Comparison of ENCODE assay signal across 2 cellular contexts in genomic region chr10:95295031-95295755, GRCh38.
A peak's percentile ranks its signal among the peaks of the same experiment; 100 is the strongest.
TF ChIP-seq lines count a peak whose summit lies in the region.

No MANE protein-coding gene starts in this region.

TF ChIP-seq in GM12878, 131 proteins besides CTCF, POLR2A, EP300 and RAD21 (continued from another document and continues in another):
- peak; percentile 65; the same call in 1 of the 2 replicates for TF ChIP-seq IRF4 (IDR thresholded peaks at IDR 0.05; ENCODE audit: low read depth, low read length)
- no peak for TF ChIP-seq NR2C2 (IDR thresholded peaks at IDR 0.05; ENCODE audit: borderline replicate concordance, control insufficient read depth, insufficient read length, low read depth)
- peak; percentile 57; the same call in 1 of the 2 replicates for TF ChIP-seq ZSCAN29 (IDR thresholded peaks at IDR 0.05)
- 0 out of 2 replicates have a peak, but pooled peaks have one; percentile 37 for TF ChIP-seq RFX5 (IDR thresholded peaks at IDR 0.05; ENCODE audit: low read depth, low read length)
- peak; percentile 59; the same call in 1 of the 2 replicates for TF ChIP-seq ZBED1 (IDR thresholded peaks at IDR 0.05; ENCODE audit: borderline replicate concordance)
- TF ChIP-seq, protein P1, sequence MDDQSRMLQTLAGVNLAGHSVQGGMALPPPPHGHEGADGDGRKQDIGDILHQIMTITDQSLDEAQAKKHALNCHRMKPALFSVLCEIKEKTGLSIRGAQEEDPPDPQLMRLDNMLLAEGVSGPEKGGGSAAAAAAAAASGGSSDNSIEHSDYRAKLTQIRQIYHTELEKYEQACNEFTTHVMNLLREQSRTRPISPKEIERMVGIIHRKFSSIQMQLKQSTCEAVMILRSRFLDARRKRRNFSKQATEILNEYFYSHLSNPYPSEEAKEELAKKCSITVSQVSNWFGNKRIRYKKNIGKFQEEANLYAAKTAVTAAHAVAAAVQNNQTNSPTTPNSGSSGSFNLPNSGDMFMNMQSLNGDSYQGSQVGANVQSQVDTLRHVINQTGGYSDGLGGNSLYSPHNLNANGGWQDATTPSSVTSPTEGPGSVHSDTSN (IDR thresholded peaks at IDR 0.05; ENCODE audit: insufficient replicate concordance, low read depth, low read length): peak; percentile 3
- TF ChIP-seq, protein P2, sequence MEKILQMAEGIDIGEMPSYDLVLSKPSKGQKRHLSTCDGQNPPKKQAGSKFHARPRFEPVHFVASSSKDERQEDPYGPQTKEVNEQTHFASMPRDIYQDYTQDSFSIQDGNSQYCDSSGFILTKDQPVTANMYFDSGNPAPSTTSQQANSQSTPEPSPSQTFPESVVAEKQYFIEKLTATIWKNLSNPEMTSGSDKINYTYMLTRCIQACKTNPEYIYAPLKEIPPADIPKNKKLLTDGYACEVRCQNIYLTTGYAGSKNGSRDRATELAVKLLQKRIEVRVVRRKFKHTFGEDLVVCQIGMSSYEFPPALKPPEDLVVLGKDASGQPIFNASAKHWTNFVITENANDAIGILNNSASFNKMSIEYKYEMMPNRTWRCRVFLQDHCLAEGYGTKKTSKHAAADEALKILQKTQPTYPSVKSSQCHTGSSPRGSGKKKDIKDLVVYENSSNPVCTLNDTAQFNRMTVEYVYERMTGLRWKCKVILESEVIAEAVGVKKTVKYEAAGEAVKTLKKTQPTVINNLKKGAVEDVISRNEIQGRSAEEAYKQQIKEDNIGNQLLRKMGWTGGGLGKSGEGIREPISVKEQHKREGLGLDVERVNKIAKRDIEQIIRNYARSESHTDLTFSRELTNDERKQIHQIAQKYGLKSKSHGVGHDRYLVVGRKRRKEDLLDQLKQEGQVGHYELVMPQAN (conservative IDR thresholded peaks at IDR 0.05): 0 out of 2 replicates have a peak, but pooled peaks have one; percentile 31
- TF ChIP-seq CBFB (IDR thresholded peaks at IDR 0.05; ENCODE audit: low read depth): peak; percentile 82
- TF ChIP-seq BCL3 (IDR thresholded peaks at IDR 0.05; ENCODE audit: borderline replicate concordance, insufficient read depth, low read depth, low read length, poor library complexity, severe bottlenecking): peak; percentile 79
- TF ChIP-seq DPF2 (IDR thresholded peaks at IDR 0.05): peak; percentile 89; the same call in 1 of the 2 replicates
- no peak for TF ChIP-seq MTA3 (IDR thresholded peaks at IDR 0.05; ENCODE audit: borderline replicate concordance, low read length)
- TF ChIP-seq SPI1 (IDR thresholded peaks at IDR 0.05; ENCODE audit: borderline replicate concordance, insufficient read depth, low read depth, low read length): 0 out of 2 replicates have a peak, but pooled peaks have one; percentile 23
- TF ChIP-seq POLR2AphosphoS2 (IDR thresholded peaks at IDR 0.05; ENCODE audit: low read depth, low read length): peak; percentile 95
- peak; percentile 57; the same call in 1 of the 2 replicates for TF ChIP-seq YY1 (IDR thresholded peaks at IDR 0.05; ENCODE audit: low read depth, low read length)
- TF ChIP-seq NFYA (IDR thresholded peaks at IDR 0.05; ENCODE audit: borderline replicate concordance, low read depth, low read length): no peak
- peak; percentile 86 for TF ChIP-seq CREM (IDR thresholded peaks at IDR 0.05; ENCODE audit: low read depth)
- TF ChIP-seq FOXM1 (IDR thresholded peaks at IDR 0.05; ENCODE audit: low read depth, low read length): no peak
- TF ChIP-seq, protein P3, sequence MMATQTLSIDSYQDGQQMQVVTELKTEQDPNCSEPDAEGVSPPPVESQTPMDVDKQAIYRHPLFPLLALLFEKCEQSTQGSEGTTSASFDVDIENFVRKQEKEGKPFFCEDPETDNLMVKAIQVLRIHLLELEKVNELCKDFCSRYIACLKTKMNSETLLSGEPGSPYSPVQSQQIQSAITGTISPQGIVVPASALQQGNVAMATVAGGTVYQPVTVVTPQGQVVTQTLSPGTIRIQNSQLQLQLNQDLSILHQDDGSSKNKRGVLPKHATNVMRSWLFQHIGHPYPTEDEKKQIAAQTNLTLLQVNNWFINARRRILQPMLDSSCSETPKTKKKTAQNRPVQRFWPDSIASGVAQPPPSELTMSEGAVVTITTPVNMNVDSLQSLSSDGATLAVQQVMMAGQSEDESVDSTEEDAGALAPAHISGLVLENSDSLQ (IDR thresholded peaks at IDR 0.05): peak; percentile 38; the same call in 1 of the 2 replicates
- TF ChIP-seq RCOR1 (conservative IDR thresholded peaks at IDR 0.05; ENCODE audit: low read depth, low read length): no peak
- TF ChIP-seq CEBPB (IDR thresholded peaks at IDR 0.05; ENCODE audit: borderline replicate concordance in 1 of 2, low read depth in 2 of 2, low read length in 2 of 2): peak in 1 of 2 experiments; percentile 28; a peak in 1 of 4 replicates
- TF ChIP-seq MLLT1 (IDR thresholded peaks at IDR 0.05): peak; percentile 97
- TF ChIP-seq MYB (IDR thresholded peaks at IDR 0.05; ENCODE audit: borderline replicate concordance, low read depth, low read length): no peak; the same call in 1 of the 2 replicates

TF ChIP-seq in HepG2, 621 proteins besides CTCF, POLR2A, EP300 and RAD21 (continued from another document):
- TF ChIP-seq, protein P4, sequence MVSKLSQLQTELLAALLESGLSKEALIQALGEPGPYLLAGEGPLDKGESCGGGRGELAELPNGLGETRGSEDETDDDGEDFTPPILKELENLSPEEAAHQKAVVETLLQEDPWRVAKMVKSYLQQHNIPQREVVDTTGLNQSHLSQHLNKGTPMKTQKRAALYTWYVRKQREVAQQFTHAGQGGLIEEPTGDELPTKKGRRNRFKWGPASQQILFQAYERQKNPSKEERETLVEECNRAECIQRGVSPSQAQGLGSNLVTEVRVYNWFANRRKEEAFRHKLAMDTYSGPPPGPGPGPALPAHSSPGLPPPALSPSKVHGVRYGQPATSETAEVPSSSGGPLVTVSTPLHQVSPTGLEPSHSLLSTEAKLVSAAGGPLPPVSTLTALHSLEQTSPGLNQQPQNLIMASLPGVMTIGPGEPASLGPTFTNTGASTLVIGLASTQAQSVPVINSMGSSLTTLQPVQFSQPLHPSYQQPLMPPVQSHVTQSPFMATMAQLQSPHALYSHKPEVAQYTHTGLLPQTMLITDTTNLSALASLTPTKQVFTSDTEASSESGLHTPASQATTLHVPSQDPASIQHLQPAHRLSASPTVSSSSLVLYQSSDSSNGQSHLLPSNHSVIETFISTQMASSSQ (IDR thresholded peaks at IDR 0.05; ENCODE audit: low read depth): no peak
- TF ChIP-seq, protein P4 (CRISPR knock-in tag; IDR thresholded peaks at IDR 0.05; ENCODE audit: borderline replicate concordance): no peak
- no peak for TF ChIP-seq ZNF274 (CRISPR knock-in tag; IDR thresholded peaks at IDR 0.05)
